ENCODE assay signal across 13 cellular contexts in genomic region chr14:30528119-30528518, GRCh38.
"Had no signal": no experiment of that assay in that cellular context is flagged by ENCODE, and none has a peak within 500 bp of the region (broad histone marks: within the 10 kb centered on the region; RNA-seq: fewer than 3 reads in every experiment).

No MANE protein-coding gene starts in this region.

- H3K9me3 ChIP-seq: upper lobe of right lung had no signal

- H3K27me3 ChIP-seq: upper lobe of right lung had no signal

- H3K4me3 ChIP-seq: upper lobe of right lung had no signal

- H3K36me3 ChIP-seq: upper lobe of right lung had no signal

- ATAC-seq: activated naive CD4-positive, alpha-beta T cell treated with anti-CD3 and anti-CD28 coated beads, Interleukin-2, amount 50 U/mL, for 72 hours; activated T-helper 17 cell treated with anti-CD3 and anti-CD28 coated beads, Interleukin-2, amount 50 U/mL, for 72 hours; natural killer cell; upper lobe of right lung had no signal

- H3K27ac ChIP-seq: upper lobe of right lung had no signal

- DNase-seq: activated CD8-positive, alpha-beta memory T cell treated with anti-CD3 and anti-CD28 coated beads for 24 hours; activated CD8-positive, alpha-beta memory T cell treated with anti-CD3 and anti-CD28 coated beads, Interleukin-2, amount 50 U/mL, for 4 hours; activated T-cell treated with anti-CD3 and anti-CD28 coated beads, Interleukin-2, amount 50 U/mL, for 24 hours; aorta; foreskin fibroblast; midbrain; natural killer cell; stimulated activated CD4-positive, alpha-beta T cell treated with anti-CD3 and anti-CD28 coated beads, Interleukin-2, amount 100 ng/mL, for 48 hours; stimulated activated CD8-positive, alpha-beta memory T cell treated with anti-CD3 and anti-CD28 coated beads, Interleukin-4, amount 100 ng/mL, for 48 hours; stimulated activated naive CD4-positive, alpha-beta T cell treated with Interleukin-2 at 50 U/mL for 16 hours; upper lobe of right lung had no signal

- H3K4me1 ChIP-seq: upper lobe of right lung had no signal
